Comparison of ENCODE assay signal across 17 cellular contexts in genomic region chr13:75196112-75196855, GRCh38.
A peak's percentile ranks its signal among the peaks of the same experiment; 100 is the strongest.
DNase-seq lines count a peak whose midpoint lies in the region; ATAC-seq, FAIRE-seq and TF ChIP-seq lines count a peak whose summit lies in the region.
"Had no signal": no experiment of that assay in that cellular context is flagged by ENCODE, and none has a peak within 500 bp of the region (broad histone marks: within the 10 kb centered on the region; RNA-seq: fewer than 3 reads in every experiment).

No MANE protein-coding gene starts in this region.

- peak; percentile 35 for DNase-seq in NCI-H2227 (lab: John Stamatoyannopoulos, UW; ENCODE audit: unreplicated experiment)
- DNase-seq in NCI-H2227 treated with DMSO at 0.1 percent for 48 hours (lab: John Stamatoyannopoulos, UW): no peak
- peak; percentile 11 for DNase-seq in cerebellum (ENCODE audit: low spot score)
- DNase-seq in medulla oblongata (ENCODE audit: extremely low spot score): peak; percentile 15
- no peak for DNase-seq in mucosa of descending colon
- no peak for DNase-seq in activated CD4-positive, alpha-beta T cell treated with anti-CD3 and anti-CD28 coated beads for 4 hours
- DNase-seq in small intestine: no peak
- DNase-seq: activated CD4-positive, alpha-beta memory T cell treated with anti-CD3 and anti-CD28 coated beads for 36 hours; CD4-positive, alpha-beta T cell; effector CD4-positive, alpha-beta T cell; gastrocnemius medialis; NCI-H510A treated with DMSO at 0.1 percent for 48 hours had no signal

- FAIRE-seq in small intestine (lab: Jason Lieb, UNC): no peak
- FAIRE-seq: G401.6, K562 had no signal

- intact Hi-C loops in mucosa of descending colon (cut with DNase I, micrococcal nuclease): no loop called here

- no peak for ATAC-seq in mucosa of descending colon
- ATAC-seq: K562 had no signal

- peak overlapping the region; percentile 33 for H3K27ac ChIP-seq in skeletal muscle tissue (ENCODE audit: low read depth, low read length)
- H3K27ac ChIP-seq in small intestine (ENCODE audit: low read depth in 1 of 2, low read length in 1 of 2): no peak overlapping the region
- H3K27ac ChIP-seq: 22Rv1, parathyroid adenoma had no signal

- no peaks in the 10 kb centered on the region for H3K9me3 ChIP-seq in skeletal muscle tissue (ENCODE audit: control insufficient read depth in 3 of 3, low read length in 3 of 3)
- H3K9me3 ChIP-seq in mucosa of descending colon: no peaks in the 10 kb centered on the region
- H3K9me3 ChIP-seq in small intestine (ENCODE audit: control insufficient read depth, low read depth): no peaks in the 10 kb centered on the region
- H3K9me3 ChIP-seq: gastrocnemius medialis had no signal

- no peak overlapping the region for H3K9ac ChIP-seq in skeletal muscle tissue (ENCODE audit: low read depth in 1 of 3, low read length in 3 of 3)
- H3K9ac ChIP-seq: parathyroid adenoma had no signal

- no peak for TF ChIP-seq CTCF in mucosa of descending colon (IDR thresholded peaks at IDR 0.05)

- H3K4me1 ChIP-seq in skeletal muscle tissue (ENCODE audit: control insufficient read depth in 3 of 3, insufficient read depth in 3 of 3, low read length in 3 of 3): peaks cover 20 to 24% (median 20%) of the 10 kb centered on the region in 3 donors
- H3K4me1 ChIP-seq in mucosa of descending colon (ENCODE audit: low read depth): no peaks in the 10 kb centered on the region
- no peaks in the 10 kb centered on the region for H3K4me1 ChIP-seq in small intestine (ENCODE audit: control insufficient read depth in 2 of 2, insufficient read depth in 1 of 2, low read depth in 1 of 2, low read length in 1 of 2)
- H3K4me1 ChIP-seq: parathyroid adenoma had no signal

- H3K27me3 ChIP-seq in skeletal muscle tissue (ENCODE audit: control insufficient read depth in 3 of 3, insufficient read depth in 3 of 3, low read length in 3 of 3): no peaks in the 10 kb centered on the region
- no peaks in the 10 kb centered on the region for H3K27me3 ChIP-seq in small intestine (ENCODE audit: control insufficient read depth in 2 of 2, insufficient read depth in 2 of 2, low read length in 2 of 2)
- H3K27me3 ChIP-seq: gastrocnemius medialis had no signal

- H3K4me3 ChIP-seq in skeletal muscle tissue (ENCODE audit: low read length in 3 of 3): no peak overlapping the region
- H3K4me3 ChIP-seq in mucosa of descending colon: no peak overlapping the region
- no peak overlapping the region for H3K4me3 ChIP-seq in small intestine (ENCODE audit: low read depth in 1 of 2, low read length in 2 of 2)
- H3K4me3 ChIP-seq: K562 had no signal

- 73 to 76% (median 75%) methylated on average over 6 of the region's 6 CpGs for WGBS in small intestine, 3 donors

- H3K36me3 ChIP-seq in skeletal muscle tissue (ENCODE audit: control insufficient read depth in 3 of 3, insufficient read depth in 3 of 3, low read length in 3 of 3): no peaks in the 10 kb centered on the region
- no peaks in the 10 kb centered on the region for H3K36me3 ChIP-seq in mucosa of descending colon (ENCODE audit: low read depth)
- no peaks in the 10 kb centered on the region for H3K36me3 ChIP-seq in small intestine (ENCODE audit: control insufficient read depth in 2 of 2, insufficient read depth in 2 of 2, low read length in 2 of 2)
- H3K36me3 ChIP-seq: gastrocnemius medialis had no signal

Comparison
In these comparisons a context has a peak if more than half of its experiments do, and no peak if none do; other contexts are left out.
1. DNase-seq: peak in NCI-H2227 (single experiment), cerebellum (single experiment) and medulla oblongata (single experiment); none in NCI-H2227 treated with DMSO at 0.1 percent for 48 hours (single experiment), mucosa of descending colon (0 of 3), activated CD4-positive, alpha-beta T cell treated with anti-CD3 and anti-CD28 coated beads for 4 hours (0 of 2) and small intestine (single experiment).